Comparison of ENCODE assay signal across 1 cellular context in genomic region chr2:88615822-88616221, GRCh38.
TF ChIP-seq lines count a peak whose summit lies in the region.

No MANE protein-coding gene starts in this region.

TF ChIP-seq in GM12878, 131 proteins besides CTCF, POLR2A, EP300 and RAD21 (continued from another document):
- no peak for TF ChIP-seq MAX (IDR thresholded peaks at IDR 0.05; ENCODE audit: low read depth, low read length)
